Comparison of ENCODE assay signal across 27 cellular contexts in the genomic region with DNA sequence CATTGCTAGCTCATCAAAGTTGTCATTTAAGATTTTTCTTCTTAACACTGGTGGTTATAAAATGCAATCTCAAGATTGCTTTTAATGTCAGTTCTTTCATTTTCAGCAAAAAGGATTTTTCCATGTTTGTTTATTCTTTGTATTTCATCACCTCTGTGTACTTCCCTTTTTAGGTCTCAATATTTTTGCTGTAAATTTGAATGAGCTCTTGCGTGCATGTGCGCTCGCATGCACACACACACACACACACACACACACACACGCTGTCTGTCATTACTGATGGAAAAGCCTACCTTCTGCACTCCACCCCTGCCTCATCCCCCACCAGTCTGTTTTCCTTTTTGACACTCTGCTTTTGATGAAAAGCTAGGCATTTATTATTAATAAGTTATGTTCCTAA.
DNase-seq lines count a peak whose midpoint lies in the region; ATAC-seq, FAIRE-seq and TF ChIP-seq lines count a peak whose summit lies in the region.
"Had no signal": no experiment of that assay in that cellular context is flagged by ENCODE, and none has a peak within 500 bp of the region (broad histone marks: within the 10 kb centered on the region; RNA-seq: fewer than 3 reads in every experiment).

No MANE protein-coding gene starts in this region.

- CTCF ChIA-PET in GM12878 (lab: Yijun Ruan, JAX), result interaction anchor here (0.6 to 1.9 kb wide), 5 partner anchors 19 to 257 kb away, joined by 3 to 6 read pairs (median 3); no protein-coding TSS in a partner anchor
- CTCF ChIA-PET in HepG2 (lab: Yijun Ruan, JAX; ENCODE audit: low intra/inter-chr PET ratio, low total read pairs), result no interaction called here

- H3K79me2 ChIP-seq in GM12878 (ENCODE audit: control insufficient read depth, insufficient read depth, low read length) (no peaks in the 10 kb centered on the region), HepG2 (ENCODE audit: insufficient read depth, low read length) (no peaks in the 10 kb centered on the region)

- H3K36me3 ChIP-seq in GM12878 (ENCODE audit: control insufficient read depth in 2 of 2, insufficient read depth in 2 of 2, low read length in 1 of 2) (no peaks in the 10 kb centered on the region), upper lobe of right lung (no peaks in the 10 kb centered on the region), HepG2 (replicated peaks in 1 of 2; ENCODE audit: control insufficient read depth in 1 of 2, insufficient read depth in 2 of 2, low read length in 2 of 2) (no peaks in the 10 kb centered on the region)
- H3K36me3 ChIP-seq: BE2C had no signal

- peak overlapping the region; percentile 5; the same call in 1 of the 2 replicates for H2AFZ ChIP-seq in GM12878 (ENCODE audit: control insufficient read depth, low read depth, low read length)
- H2AFZ ChIP-seq in HepG2 (ENCODE audit: low read length), result no peak overlapping the region

- no peak overlapping the region for H3K27ac ChIP-seq in GM12878 (ENCODE audit: control insufficient read depth, insufficient read depth)
- H3K27ac ChIP-seq in upper lobe of right lung, result no peak overlapping the region
- no peak overlapping the region for H3K27ac ChIP-seq in HepG2 (ENCODE audit: extremely low read length, insufficient read depth, low read length)
- H3K27ac ChIP-seq: A549, foreskin keratinocyte had no signal

- H3K4me2 ChIP-seq in GM12878 (ENCODE audit: control insufficient read depth, insufficient read depth) (no peak overlapping the region), HepG2 (ENCODE audit: low read depth, low read length) (no peak overlapping the region)
- H3K4me2 ChIP-seq: A549 had no signal

- no TSS peak for BruUV-seq in GM12878 (replicated peaks; lab: Mats Ljungman, UMichigan)
- no TSS peak for BruUV-seq in HepG2 (replicated peaks; lab: Mats Ljungman, UMichigan)

- 38% methylated on average over 4 of the region's 4 CpGs for WGBS in GM12878 (ENCODE audit: insufficient coverage, insufficient replicate concordance, low lambda C conversion rate, missing lambda C conversion rate)
- WGBS in HepG2 (ENCODE audit: low lambda C conversion rate), result 84% methylated on average over 4 of the region's 4 CpGs

- no peak for TF ChIP-seq POLR2A in NB4 (IDR thresholded peaks at IDR 0.05; ENCODE audit: extremely low read depth, insufficient read length)
- TF ChIP-seq POLR2A in GM12878 (IDR thresholded peaks at IDR 0.05; ENCODE audit: low read depth, low read length), result no peak
- no peak for TF ChIP-seq POLR2A in HepG2 (IDR thresholded peaks at IDR 0.05; ENCODE audit: insufficient read depth in 1 of 2, low read depth in 2 of 2, low read length in 2 of 2)

- intact Hi-C loops in GM12878 (cut with micrococcal nuclease; ENCODE audit: unreplicated experiment) (no loop called here), upper lobe of right lung (cut with DNase I) (no loop called here), HepG2 (cut with micrococcal nuclease; ENCODE audit: unreplicated experiment) (no loop called here)

- no peak for TF ChIP-seq EP300 in GM12878 (IDR thresholded peaks at IDR 0.05; ENCODE audit: borderline replicate concordance in 1 of 2, control insufficient read depth in 1 of 2, low read depth in 2 of 2, low read length in 2 of 2)
- no peak for TF ChIP-seq EP300 in HepG2 (IDR thresholded peaks at IDR 0.05; ENCODE audit: low read depth in 2 of 2, low read length in 2 of 2)
- no peak for TF ChIP-seq EP300 in HepG2 (CRISPR knock-in tag; IDR thresholded peaks at IDR 0.05; ENCODE audit: borderline replicate concordance)

- POLR2A ChIA-PET in GM12878 (lab: Charles Lee) (interaction anchor here (0.7 kb wide), 1 partner anchor 30 kb away, joined by 3 read pairs; no protein-coding TSS in a partner anchor), HepG2 (lab: Yijun Ruan, JAX) (no interaction called here)

- ATAC-seq in GM12878, result peak; percentile 40; the same call in 1 of the 3 replicates
- peak; percentile 25 for ATAC-seq in upper lobe of right lung
- ATAC-seq in GM18907 (IDR thresholded peaks at IDR 0.05; ENCODE audit: unreplicated experiment), result no peak
- no peak for ATAC-seq in HepG2
- ATAC-seq: A549; effector memory CD8-positive, alpha-beta T cell; esophagus mucosa; foreskin keratinocyte; left cardiac atrium had no signal

- RAD21 ChIA-PET in GM12878 (lab: Charles Lee; ENCODE audit: unreplicated experiment), result interaction anchor here (1.6 to 1.9 kb wide), 2 partner anchors 31 to 248 kb away, joined by 3 to 5 read pairs; no protein-coding TSS in a partner anchor

- H3K9ac ChIP-seq in GM12878 (ENCODE audit: control insufficient read depth, insufficient read depth, low read length), result no peak overlapping the region
- H3K9ac ChIP-seq in HepG2 (ENCODE audit: insufficient read depth, low read depth, low read length), result no peak overlapping the region

- peak; percentile 42 for DNase-seq in NCI-H748 (lab: John Stamatoyannopoulos, UW; ENCODE audit: unreplicated experiment)
- DNase-seq in NCI-H748 treated with DMSO at 0.1 percent for 48 hours (lab: John Stamatoyannopoulos, UW), result no peak
- DNase-seq in NB4 (ENCODE audit: low read depth), result peak; percentile 57
- DNase-seq in GM12878 (ENCODE audit: low read depth, low spot score), result no peak
- no peak for DNase-seq in upper lobe of right lung
- no peak for DNase-seq in hippocampal formation (lab: John Stamatoyannopoulos, UW)
- no peak for DNase-seq in HepG2 (ENCODE audit: low spot score)
- DNase-seq: activated B cell treated with CpG ODN at 0.5 μM for 24 hours; activated naive CD4-positive, alpha-beta T cell treated with anti-CD3 and anti-CD28 coated beads, Interleukin-2, amount 50 U/mL, for 16 hours; amygdala; Calu3; effector memory CD8-positive, alpha-beta T cell; foreskin keratinocyte; left cardiac atrium; mesenchymal stem cell; MM.1S; NCI-H446 treated with DMSO at 0.1 percent for 48 hours; small intestine; stimulated activated CD4-positive, alpha-beta T cell treated with anti-CD3 and anti-CD28 coated beads, Interleukin-2, amount 100 ng/mL, for 24 hours; substantia nigra; T1000 had no signal

- H3K4me3 ChIP-seq in NB4 (ENCODE audit: low read depth, low read length) (no peak overlapping the region), GM12878 (no peak overlapping the region), upper lobe of right lung (no peak overlapping the region), HepG2 (replicated peaks in 1 of 3; ENCODE audit: insufficient read depth in 1 of 3, low read depth in 2 of 3, low read length in 3 of 3) (no peak overlapping the region)
- H3K4me3 ChIP-seq: A549 had no signal

- H4K20me1 ChIP-seq in GM12878 (ENCODE audit: control insufficient read depth, insufficient read depth) (no peaks in the 10 kb centered on the region), HepG2 (ENCODE audit: insufficient read depth, low read length) (no peaks in the 10 kb centered on the region)

- FAIRE-seq in GM12878 (lab: Jason Lieb, UNC) (no peak), HepG2 (lab: Jason Lieb, UNC) (no peak)
- FAIRE-seq: A549, bronchial epithelial cell, colon, small intestine had no signal

- H3K27me3 ChIP-seq in GM12878 (replicated peaks in 1 of 2; ENCODE audit: control insufficient read depth in 2 of 2, insufficient read depth in 2 of 2, low read length in 1 of 2) (no peaks in the 10 kb centered on the region), upper lobe of right lung (no peaks in the 10 kb centered on the region), HepG2 (ENCODE audit: control insufficient read depth in 1 of 2, insufficient read depth in 2 of 2, low read length in 2 of 2) (peaks cover 0 to 8% of the 10 kb centered on the region in 2 experiments; a peak in 2 of 5 replicates)
- H3K27me3 ChIP-seq: BE2C, foreskin keratinocyte had no signal

- H3K9me3 ChIP-seq in GM12878 (replicated peaks; ENCODE audit: control insufficient read depth, insufficient read depth, low read length) (no peaks in the 10 kb centered on the region), upper lobe of right lung (no peaks in the 10 kb centered on the region), HepG2 (ENCODE audit: low read length) (no peaks in the 10 kb centered on the region)
- H3K9me3 ChIP-seq: A549, BE2C had no signal

- TF ChIP-seq CTCF in NB4 (IDR thresholded peaks at IDR 0.05; ENCODE audit: low read depth, low read length) (no peak), GM12878 (IDR thresholded peaks at IDR 0.05 in 2 of 3, conservative IDR thresholded peaks at IDR 0.05 in 1 of 3; ENCODE audit: control insufficient read depth in 2 of 3, extremely low read depth in 1 of 3, insufficient read depth in 1 of 3, low read depth in 3 of 3, low read length in 3 of 3) (no peak), upper lobe of right lung (IDR thresholded peaks at IDR 0.05) (no peak), HepG2 (CRISPR knock-in tag; IDR thresholded peaks at IDR 0.05) (no peak)

- H3K4me1 ChIP-seq in GM12878 (ENCODE audit: control insufficient read depth, insufficient read depth, low read length) (no peaks in the 10 kb centered on the region), upper lobe of right lung (no peaks in the 10 kb centered on the region), HepG2 (ENCODE audit: insufficient read depth, low read length) (no peaks in the 10 kb centered on the region)
- H3K4me1 ChIP-seq: A549, foreskin keratinocyte had no signal

- TF ChIP-seq RAD21 in GM12878 (IDR thresholded peaks at IDR 0.05; ENCODE audit: insufficient read depth, low read depth, low read length) (no peak), HepG2 (CRISPR knock-in tag; IDR thresholded peaks at IDR 0.05) (no peak)

- SMC1A ChIA-PET in GM12878 (lab: Charles Lee; ENCODE audit: uncharacterized antibody, unreplicated experiment), result interaction anchor here (0.9 to 1.0 kb wide), 3 partner anchors 15 to 248 kb away, joined by 3 to 4 read pairs (median 3); no protein-coding TSS in a partner anchor

- in situ Hi-C loops in GM12878 (cut with MboI) (no loop called here), HepG2 (cut with HindIII; ENCODE audit: extremely low pct_ligation_motif_present, low pct_unique_long_range_greater_than_20kb) (no loop called here)

TF ChIP-seq in GM12878, 131 proteins besides CTCF, POLR2A, EP300 and RAD21 (continues in another document):
- TF ChIP-seq BHLHE40 (IDR thresholded peaks at IDR 0.05; ENCODE audit: borderline replicate concordance in 1 of 2, low read depth in 2 of 2, low read length in 1 of 2) (peak in 1 of 2 experiments; percentile 43; a peak in 1 of 4 replicates), MTA3 (IDR thresholded peaks at IDR 0.05; ENCODE audit: borderline replicate concordance, low read length) (no peak), BRCA1 (IDR thresholded peaks at IDR 0.05; ENCODE audit: low read depth, low read length) (no peak), SREBF2 (IDR thresholded peaks at IDR 0.05; ENCODE audit: low read length) (no peak), CREM (IDR thresholded peaks at IDR 0.05; ENCODE audit: low read depth) (0 out of 2 replicates have a peak, but pooled peaks have one; percentile 13)

TF ChIP-seq in HepG2, 621 proteins besides CTCF, POLR2A, EP300 and RAD21 (continues in another document):
- TF ChIP-seq SAP130 (CRISPR knock-in tag; IDR thresholded peaks at IDR 0.05; ENCODE audit: low read depth) (no peak), SMAD3 (CRISPR knock-in tag; IDR thresholded peaks at IDR 0.05) (no peak), ZC3H13 (CRISPR knock-in tag; IDR thresholded peaks at IDR 0.05) (no peak), TCF12 (IDR thresholded peaks at IDR 0.05) (no peak), TCF12 (CRISPR knock-in tag; IDR thresholded peaks at IDR 0.05) (no peak), SRY (CRISPR knock-in tag; IDR thresholded peaks at IDR 0.05) (no peak)

Comparison
In these comparisons a context has a peak if more than half of its experiments do, and no peak if none do; other contexts are left out.
1. DNase-seq: peak in NCI-H748 (single experiment) and NB4 (single experiment); none in NCI-H748 treated with DMSO at 0.1 percent for 48 hours (single experiment), GM12878 (single experiment), upper lobe of right lung (single experiment), hippocampal formation (0 of 2) and HepG2 (single experiment).
2. ATAC-seq: peak in GM12878 (single experiment) and upper lobe of right lung (single experiment); none in GM18907 (single experiment) and HepG2 (single experiment).